ENCODE assay signal across 8 cellular contexts in the genomic region with DNA sequence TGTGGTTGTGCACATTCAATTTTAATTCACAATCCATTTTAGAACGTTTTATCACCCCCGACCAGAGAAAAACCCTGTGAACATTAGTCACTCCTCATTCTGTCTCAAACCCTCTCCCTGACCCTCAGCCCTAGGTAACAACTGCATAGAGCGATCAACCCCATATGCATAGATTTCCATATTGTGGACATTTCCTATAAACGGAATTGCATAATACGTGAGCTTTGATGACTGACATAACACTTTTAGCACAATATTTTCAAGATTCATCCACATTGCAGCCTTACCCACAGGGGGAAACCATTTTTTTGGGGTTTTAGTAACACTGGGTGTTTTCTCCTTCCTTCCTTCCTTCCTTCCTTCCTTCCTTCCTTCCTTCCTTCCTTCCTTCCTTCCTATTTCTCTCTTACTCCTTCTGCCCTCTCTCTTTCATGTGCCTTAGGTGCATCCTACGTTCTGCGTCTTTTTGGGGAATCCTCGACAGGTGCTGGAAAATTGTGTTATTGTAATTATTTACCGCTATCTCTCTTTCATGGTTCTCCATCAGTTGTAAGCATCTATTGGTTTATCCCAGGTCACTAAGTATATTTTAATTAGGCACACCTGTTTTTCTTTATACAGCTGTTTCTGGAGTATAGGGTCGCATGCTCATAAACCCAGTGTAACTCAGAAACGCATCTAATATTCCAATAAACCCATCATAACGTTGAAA. TPM values are rescaled to one million over a fixed set of nuclear protein-coding genes. Genes with fewer than 3 reads are reported as not detected.
DNase-seq lines count a peak whose midpoint lies in the region; ATAC-seq, FAIRE-seq and TF ChIP-seq lines count a peak whose summit lies in the region.
"Not testable (repeated sequence)": the region's sequence is repeated elsewhere in the genome, so short reads cannot be mapped to it uniquely, and the experiment has no call there.

No MANE protein-coding gene starts in this region.

- TF ChIP-seq CTCF in GM23338 (conservative IDR thresholded peaks at IDR 0.05; ENCODE audit: low read depth in 2 of 2); MM.1S (IDR thresholded peaks at IDR 0.05; ENCODE audit: low read length); cardiac fibroblast (IDR thresholded peaks at IDR 0.05; ENCODE audit: low read depth, low read length); lung (IDR thresholded peaks at IDR 0.05; ENCODE audit: control extremely low read depth, extremely low read depth): not testable (repeated sequence)

- not testable (repeated sequence) for H3K27me3 ChIP-seq in GM23338 (ENCODE audit: insufficient read depth); MM.1S (replicated peaks; ENCODE audit: insufficient read depth, low read length); lung (ENCODE audit: control insufficient read depth, insufficient read depth)

- H3K4me3 ChIP-seq in GM23338; MM.1S (ENCODE audit: low read length); cardiac fibroblast (replicated peaks in 1 of 2; ENCODE audit: low read depth in 2 of 2, low read length in 2 of 2); lung: not testable (repeated sequence)

- not testable (repeated sequence) for H3K27ac Mint-ChIP-seq in GM23338; activated CD4-positive, alpha-beta memory T cell treated with anti-CD3 and anti-CD28 coated beads, Interleukin-2, amount 10 ng/mL, durations not matched to agents 7 days and 5 days

- not testable (repeated sequence) for H3K4me1 Mint-ChIP-seq in GM23338; activated CD4-positive, alpha-beta memory T cell treated with anti-CD3 and anti-CD28 coated beads, Interleukin-2, amount 10 ng/mL, durations not matched to agents 7 days and 5 days

- H3K4me3 Mint-ChIP-seq in GM23338; activated CD4-positive, alpha-beta memory T cell treated with anti-CD3 and anti-CD28 coated beads, Interleukin-2, amount 10 ng/mL, durations not matched to agents 7 days and 5 days: not testable (repeated sequence)

- not testable (repeated sequence) for H3K4me2 ChIP-seq in GM23338; MM.1S (ENCODE audit: low read depth, low read length)

- CTCF ChIA-PET in activated CD4-positive, alpha-beta memory T cell treated with anti-CD3 and anti-CD28 coated beads, Interleukin-2, amount 10 ng/mL, durations not matched to agents 7 days and 5 days (lab: Charles Lee) = not testable (repeated sequence)

- not testable (repeated sequence) for H3K79me2 ChIP-seq in GM23338 (replicated peaks; ENCODE audit: insufficient read depth); MM.1S (ENCODE audit: low read length)

- not testable (repeated sequence) for H3K27me3 Mint-ChIP-seq in GM23338 (ENCODE audit: insufficient read depth, low read depth, poor library complexity); activated CD4-positive, alpha-beta memory T cell treated with anti-CD3 and anti-CD28 coated beads, Interleukin-2, amount 10 ng/mL, durations not matched to agents 7 days and 5 days

- not testable (repeated sequence) for H3K9me3 ChIP-seq in MM.1S (replicated peaks; ENCODE audit: insufficient read depth, low read length); lung (ENCODE audit: control insufficient read depth in 2 of 2, insufficient read depth in 1 of 2, low read length in 1 of 2)

- not testable (repeated sequence) for H3K36me3 Mint-ChIP-seq in GM23338 (ENCODE audit: low read depth); activated CD4-positive, alpha-beta memory T cell treated with anti-CD3 and anti-CD28 coated beads, Interleukin-2, amount 10 ng/mL, durations not matched to agents 7 days and 5 days (ENCODE audit: low read depth)

- ATAC-seq in GM23338; lung (ENCODE audit: insufficient read depth, low FRiP score): not testable (repeated sequence)

- not testable (repeated sequence) for H3K9ac ChIP-seq in MM.1S (ENCODE audit: low read length)

- H3F3A ChIP-seq in GM23338 (replicated peaks; ENCODE audit: low read depth); MM.1S (ENCODE audit: insufficient read depth, low read length): not testable (repeated sequence)

- not testable (repeated sequence) for H3K9me3 Mint-ChIP-seq in GM23338; activated CD4-positive, alpha-beta memory T cell treated with anti-CD3 and anti-CD28 coated beads, Interleukin-2, amount 10 ng/mL, durations not matched to agents 7 days and 5 days

- not testable (repeated sequence) for H3K36me3 ChIP-seq in GM23338 (ENCODE audit: insufficient read depth); MM.1S (replicated peaks; ENCODE audit: insufficient read depth, low read length); lung (ENCODE audit: control insufficient read depth in 2 of 2, insufficient read depth in 2 of 2, low read length in 2 of 2)

- H4K20me1 ChIP-seq in GM23338 (replicated peaks; ENCODE audit: insufficient read depth); MM.1S (ENCODE audit: insufficient read depth, low read length): not testable (repeated sequence)

- H3K4me1 ChIP-seq in GM23338 (ENCODE audit: insufficient read depth); MM.1S (ENCODE audit: low read length); lung (ENCODE audit: control insufficient read depth in 2 of 2, insufficient read depth in 2 of 2, low read length in 2 of 2): not testable (repeated sequence)

- H2AFZ ChIP-seq in GM23338; MM.1S (ENCODE audit: low read length): not testable (repeated sequence)

- POLR2A ChIA-PET in activated CD4-positive, alpha-beta memory T cell treated with anti-CD3 and anti-CD28 coated beads, Interleukin-2, amount 10 ng/mL, durations not matched to agents 7 days and 5 days (lab: Charles Lee) = interaction anchor here (0.7 kb wide), 1 partner anchor 29 kb away, joined by 3 read pairs; a partner anchor contains a TSS

- not testable (repeated sequence) for H3K27ac ChIP-seq in GM23338 (ENCODE audit: low read depth); MM.1S (ENCODE audit: low read length); lung (ENCODE audit: low read depth in 1 of 2, low read length in 1 of 2)

- 62 to 68% methylated on average over 12 of the region's 12 CpGs for WGBS in lung, 2 donors

- not testable (repeated sequence) for H3K9me2 ChIP-seq in GM23338 (ENCODE audit: insufficient read depth); MM.1S (replicated peaks; ENCODE audit: insufficient read depth, low read length)

- FAIRE-seq in frontal cortex (lab: Jason Lieb, UNC) = not testable (repeated sequence)

- DNase-seq in D341Med (ENCODE audit: low spot score) (peak; percentile 46), GM23338 (ENCODE audit: low spot score) (peak; percentile 28), MM.1S (peak; percentile 11), cardiac fibroblast (ENCODE audit: low read depth in 2 of 2) (peak; percentile 9 to 32), frontal cortex (ENCODE audit: low spot score in 2 of 2) (peak; percentile 25 to 53), lung (ENCODE audit: low spot score) (peak; percentile 37)
- DNase-seq in activated CD4-positive, alpha-beta memory T cell treated with anti-CD3 and anti-CD28 coated beads, Interleukin-2, amount 10 ng/mL, durations not matched to agents 7 days and 5 days = peak; percentile 32
- DNase-seq in stimulated activated CD8-positive, alpha-beta memory T cell treated with anti-CD3 and anti-CD28 coated beads, Interleukin-15, amount 100 ng/mL, for 1 hour (ENCODE audit: low read depth) = peak; percentile 9

RNA-seq across cellular contexts. Expression of a gene that starts 29.5 kb away (rescaled TPM):
- total RNA-seq in GM23338 (2014; rRNA removed; shearing (Covaris generic)) = 91.6 and 92.2 TPM in 2 replicates
- polyA plus RNA-seq in GM23338 (2016; fragmentation: Nextera tagmentation; extraction: Ambion mirVana) = 112 and 123 TPM in 2 replicates
- total RNA-seq in activated CD4-positive, alpha-beta memory T cell treated with anti-CD3 and anti-CD28 coated beads, Interleukin-2, amount 10 ng/mL, durations not matched to agents 7 days and 5 days = 10 to 100 TPM; 70.9 to 72.9 TPM
- total RNA-seq in frontal cortex = 84.4 TPM
- 10 to 100 TPM; 28.8 to 56.2 TPM for total RNA-seq in lung
- polyA plus RNA-seq in lung = 10 to 100 TPM; 38.1 to 60.5 TPM
